ENCODE assay signal across 10 cellular contexts in genomic region chr1:19455353-19455752, GRCh38. TPM values are rescaled to one million over a fixed set of nuclear protein-coding genes. Genes with fewer than 3 reads are reported as not detected.
DNase-seq lines count a peak whose midpoint lies in the region; ATAC-seq and TF ChIP-seq lines count a peak whose summit lies in the region.
"Had no signal": no experiment of that assay in that cellular context is flagged by ENCODE, and none has a peak within 500 bp of the region (broad histone marks: within the 10 kb centered on the region; RNA-seq: fewer than 3 reads in every experiment).

No MANE protein-coding gene starts in this region.

- peaks cover 100% of the 10 kb centered on the region for H4K20me1 ChIP-seq in BLaER1

- POLR2A ChIA-PET in Panc1 (lab: Charles Lee): no interaction called here

- intact Hi-C loops in Panc1 (cut with micrococcal nuclease; ENCODE audit: unreplicated experiment): no loop called here
- intact Hi-C loops in dorsolateral prefrontal cortex (cut with DNase I): no loop called here
- intact Hi-C loops in posterior vena cava (cut with DNase I): no loop called here

- CTCF ChIA-PET in Panc1 (lab: Charles Lee): no interaction called here
- CTCF ChIA-PET in activated CD8-positive, alpha-beta memory T cell treated with anti-CD3 and anti-CD28 coated beads, Interleukin-2, amount 10 ng/mL, durations not matched to agents 7 days and 5 days (lab: Charles Lee): no interaction called here

- H3K4me3 Mint-ChIP-seq in activated CD8-positive, alpha-beta memory T cell treated with anti-CD3 and anti-CD28 coated beads, Interleukin-2, amount 10 ng/mL, durations not matched to agents 7 days and 5 days: no peak overlapping the region

- no peak overlapping the region for H3K27ac Mint-ChIP-seq in activated CD8-positive, alpha-beta memory T cell treated with anti-CD3 and anti-CD28 coated beads, Interleukin-2, amount 10 ng/mL, durations not matched to agents 7 days and 5 days

- peak overlapping the region; percentile 33; the same call in 1 of the 2 replicates for H3K27ac ChIP-seq in BLaER1
- H3K27ac ChIP-seq in Panc1 (ENCODE audit: low read length): peak overlapping the region; percentile 99
- peak overlapping the region in 52 of 59 donors; percentile 4 to 90 (median 72) for H3K27ac ChIP-seq in dorsolateral prefrontal cortex

- H3K27me3 ChIP-seq in BLaER1 (no peaks in the 10 kb centered on the region), Panc1 (ENCODE audit: control insufficient read depth, insufficient read depth, low read length) (no peaks in the 10 kb centered on the region), dorsolateral prefrontal cortex (no peaks in the 10 kb centered on the region)

- H3K4me1 Mint-ChIP-seq in activated CD8-positive, alpha-beta memory T cell treated with anti-CD3 and anti-CD28 coated beads, Interleukin-2, amount 10 ng/mL, durations not matched to agents 7 days and 5 days: peaks cover 52% of the 10 kb centered on the region

- DNase-seq in Panc1 (ENCODE audit: low read depth, low spot score): no peak
- DNase-seq in dorsolateral prefrontal cortex: no peak
- peak; percentile 43 for DNase-seq in posterior vena cava (ENCODE audit: low spot score)
- DNase-seq in NCI-H1092 (lab: John Stamatoyannopoulos, UW): no peak
- no peak for DNase-seq in activated CD8-positive, alpha-beta memory T cell treated with anti-CD3 and anti-CD28 coated beads, Interleukin-2, amount 10 ng/mL, durations not matched to agents 7 days and 5 days
- no peak for DNase-seq in activated CD8-positive, alpha-beta memory T cell treated with anti-CD3 and anti-CD28 coated beads, Interleukin-2, amount 50 U/mL, for 48 hours
- DNase-seq in LoVo (ENCODE audit: low spot score): no peak
- DNase-seq: activated CD4-positive, CD25-positive, alpha-beta regulatory T cell; NCI-H226 had no signal

- H3K4me1 ChIP-seq in BLaER1 (peaks cover 93% of the 10 kb centered on the region), Panc1 (ENCODE audit: control insufficient read depth, insufficient read depth, low read length) (peaks cover 95% of the 10 kb centered on the region)

- no peak overlapping the region for H3K9ac ChIP-seq in BLaER1

- TF ChIP-seq CTCF in Panc1 (IDR thresholded peaks at IDR 0.05) (no peak), dorsolateral prefrontal cortex (IDR thresholded peaks at IDR 0.05 in 54 of 56, conservative IDR thresholded peaks at IDR 0.05 in 2 of 56; ENCODE audit: low read depth in 1 of 56, partially characterized antibody in 56 of 56) (no peak)

- no peaks in the 10 kb centered on the region for H3K9me3 ChIP-seq in BLaER1
- no peaks in the 10 kb centered on the region for H3K9me3 ChIP-seq in Panc1 (ENCODE audit: control insufficient read depth, insufficient read depth, low read depth, low read length)

- peaks cover 15% of the 10 kb centered on the region for H3K36me3 Mint-ChIP-seq in activated CD8-positive, alpha-beta memory T cell treated with anti-CD3 and anti-CD28 coated beads, Interleukin-2, amount 10 ng/mL, durations not matched to agents 7 days and 5 days

- H3K4me2 ChIP-seq in BLaER1: peak overlapping the region; percentile 79

- in situ Hi-C loops in Panc1 (cut with HindIII; ENCODE audit: low pct_unique_long_range_greater_than_20kb, low sequenced_read_pairs): no loop called here

- ATAC-seq in Panc1: no peak
- ATAC-seq in activated CD8-positive, alpha-beta memory T cell treated with anti-CD3 and anti-CD28 coated beads, Interleukin-2, amount 10 ng/mL, durations not matched to agents 7 days and 5 days: no peak

- H3K36me3 ChIP-seq in BLaER1: 0 out of 2 replicates have a peak, but pooled peaks cover 4% of the 10 kb centered on the region
- H3K36me3 ChIP-seq in Panc1 (ENCODE audit: control insufficient read depth, insufficient read depth, low read length): no peaks in the 10 kb centered on the region

- H3K4me3 ChIP-seq in BLaER1: no peak overlapping the region
- no peak overlapping the region for H3K4me3 ChIP-seq in Panc1 (ENCODE audit: low read depth in 2 of 2, low read length in 2 of 2)
- H3K4me3 ChIP-seq in dorsolateral prefrontal cortex: peak overlapping the region in 2 of 59 donors; percentile 11 to 24

- H3K9me3 Mint-ChIP-seq in activated CD8-positive, alpha-beta memory T cell treated with anti-CD3 and anti-CD28 coated beads, Interleukin-2, amount 10 ng/mL, durations not matched to agents 7 days and 5 days (ENCODE audit: low read depth): no peaks in the 10 kb centered on the region

- no peaks in the 10 kb centered on the region for H3K27me3 Mint-ChIP-seq in activated CD8-positive, alpha-beta memory T cell treated with anti-CD3 and anti-CD28 coated beads, Interleukin-2, amount 10 ng/mL, durations not matched to agents 7 days and 5 days

- BruUV-seq in Panc1 (replicated peaks; lab: Mats Ljungman, UMichigan): no TSS peak

RNA-seq across cellular contexts. Expression of gene CAPZB, which starts 30.0 kb away (rescaled TPM):
- 491 TPM for total RNA-seq in Panc1 (2021; ENCODE audit: unreplicated experiment)
- 494 TPM for polyA plus RNA-seq in Panc1 (2012; ENCODE audit: insufficient read length)
- 100 to 1,000 TPM; 118 to 250 (median 198) TPM for total RNA-seq in dorsolateral prefrontal cortex
- 100 to 1,000 TPM; 255 to 277 TPM for total RNA-seq in posterior vena cava
- total RNA-seq in activated CD8-positive, alpha-beta memory T cell treated with anti-CD3 and anti-CD28 coated beads, Interleukin-2, amount 10 ng/mL, durations not matched to agents 7 days and 5 days: 100 to 1,000 TPM; 411 to 427 TPM

Comparison
In these comparisons a context has a peak if more than half of its experiments do, and no peak if none do; other contexts are left out.
1. H3K27ac ChIP-seq: peak in every context shown above with its lines; median percentile 99 in Panc1; 72 in dorsolateral prefrontal cortex; 33 in BLaER1.